Comparison of ENCODE assay signal across 11 cellular contexts in the genomic region with DNA sequence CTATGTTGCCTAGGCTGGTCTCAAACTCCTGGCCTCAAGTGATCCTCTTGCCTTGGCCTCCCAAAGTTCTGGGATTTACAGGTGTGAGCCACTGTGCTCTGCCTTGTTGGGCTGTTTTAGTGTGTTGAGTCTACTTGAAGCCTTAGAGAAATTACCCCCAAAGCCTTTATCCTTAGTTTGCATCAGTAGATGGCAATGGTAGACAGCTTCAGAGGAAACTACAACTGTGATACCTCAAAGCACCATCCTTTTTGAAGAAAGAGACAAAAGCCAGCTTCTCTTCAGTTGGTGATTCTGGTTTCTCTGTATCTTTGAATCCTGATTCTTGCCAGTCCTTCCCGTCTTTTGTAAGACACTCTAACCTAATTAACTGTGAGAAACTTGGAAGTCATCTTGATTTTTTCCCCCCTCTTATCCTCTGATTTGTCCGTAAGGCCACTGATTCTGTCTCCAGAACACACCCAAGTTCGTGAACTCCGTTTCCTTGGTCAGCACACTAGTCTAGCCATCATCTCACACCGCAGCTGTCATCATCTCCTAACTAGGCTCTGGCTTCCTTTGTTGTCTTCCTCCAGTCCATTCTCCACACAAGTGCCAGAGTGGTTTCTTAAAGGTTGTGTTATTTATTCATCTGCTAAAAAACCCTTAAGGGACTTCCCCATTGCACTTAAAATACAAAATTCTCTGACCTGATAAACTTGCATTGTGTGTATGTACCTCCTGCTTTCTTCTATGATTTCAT. TPM values are rescaled to one million over a fixed set of nuclear protein-coding genes. Genes with fewer than 3 reads are reported as not detected.
A peak's percentile ranks its signal among the peaks of the same experiment; 100 is the strongest.
DNase-seq lines count a peak whose midpoint lies in the region; FAIRE-seq and TF ChIP-seq lines count a peak whose summit lies in the region.
"Had no signal": no experiment of that assay in that cellular context is flagged by ENCODE, and none has a peak within 500 bp of the region (broad histone marks: within the 10 kb centered on the region; RNA-seq: fewer than 3 reads in every experiment).

No MANE protein-coding gene starts in this region.

- H3K9me1 ChIP-seq in endothelial cell of umbilical vein (replicated peaks; ENCODE audit: control insufficient read depth, extremely low read depth, insufficient read depth, low read length), result no peaks in the 10 kb centered on the region

- no peaks in the 10 kb centered on the region for H3K9me3 ChIP-seq in CD4-positive, alpha-beta memory T cell (ENCODE audit: control insufficient read depth in 1 of 2, low read length in 2 of 2)
- H3K9me3 ChIP-seq in PC-9 (ENCODE audit: insufficient read depth, low read depth), result no peaks in the 10 kb centered on the region
- no peaks in the 10 kb centered on the region for H3K9me3 ChIP-seq in endothelial cell of umbilical vein (replicated peaks; ENCODE audit: control insufficient read depth, insufficient read depth, low read length)

- peaks cover 44% of the 10 kb centered on the region for H3K4me1 ChIP-seq in CD4-positive, alpha-beta memory T cell (ENCODE audit: insufficient read depth, low read length)
- no peaks in the 10 kb centered on the region for H3K4me1 ChIP-seq in PC-9 (replicated peaks; ENCODE audit: insufficient read depth)
- H3K4me1 ChIP-seq in endothelial cell of umbilical vein (ENCODE audit: control insufficient read depth, extremely low read depth, insufficient read depth, low read length), result peaks cover 41% of the 10 kb centered on the region

- intact Hi-C loops in CD4-positive, alpha-beta memory T cell (cut with micrococcal nuclease), result no loop called here
- intact Hi-C loops in PC-9 (cut with micrococcal nuclease; ENCODE audit: unreplicated experiment), result no loop called here
- intact Hi-C loops in endothelial cell of umbilical vein (cut with micrococcal nuclease), result no loop called here

- no TSS peak for BruUV-seq in PC-9 (replicated peaks; lab: Mats Ljungman, UMichigan)
- no TSS peak for BruUV-seq in endothelial cell of umbilical vein (replicated peaks; lab: Mats Ljungman, UMichigan)

- dilution Hi-C loops in endothelial cell of umbilical vein (cut with MboI; ENCODE audit: extremely low pct_ligation_motif_present, low sequenced_read_pairs), result no loop called here

- peak overlapping the region in 6 of 7 donors; percentile 35 to 84 (median 58) for H3K27ac Mint-ChIP-seq in CD4-positive, alpha-beta memory T cell
- H3K27ac Mint-ChIP-seq in progenitor cell of endocrine pancreas, result peak overlapping the region; percentile 72
- H3K27ac Mint-ChIP-seq: IgD-negative memory B cell had no signal

- TF ChIP-seq CTCF in PC-9 (conservative IDR thresholded peaks at IDR 0.05), result no peak
- no peak for TF ChIP-seq CTCF in endothelial cell of umbilical vein (IDR thresholded peaks at IDR 0.05; ENCODE audit: extremely low read depth in 1 of 2, insufficient read depth in 1 of 2, low read depth in 1 of 2, low read length in 2 of 2)
- TF ChIP-seq CTCF in progenitor cell of endocrine pancreas (IDR thresholded peaks at IDR 0.05; ENCODE audit: unreplicated experiment), result no peak

- H3K4me1 Mint-ChIP-seq in CD4-positive, alpha-beta memory T cell, result peaks cover 33 to 65% (median 45%) of the 10 kb centered on the region in 4 donors
- H3K4me1 Mint-ChIP-seq in progenitor cell of endocrine pancreas (ENCODE audit: low read depth), result no peaks in the 10 kb centered on the region

- H3K4me3 Mint-ChIP-seq in CD4-positive, alpha-beta memory T cell, result peak overlapping the region in 3 of 8 donors; percentile 61 to 78 (median 66)
- H3K4me3 Mint-ChIP-seq in progenitor cell of endocrine pancreas (ENCODE audit: low read depth), result no peak overlapping the region
- H3K4me3 Mint-ChIP-seq: IgD-negative memory B cell had no signal

- no peaks in the 10 kb centered on the region for H3K27me3 Mint-ChIP-seq in CD4-positive, alpha-beta memory T cell
- no peaks in the 10 kb centered on the region for H3K27me3 Mint-ChIP-seq in progenitor cell of endocrine pancreas
- H3K27me3 Mint-ChIP-seq: IgD-negative memory B cell had no signal

- POLR2A ChIA-PET in CD4-positive, alpha-beta memory T cell (lab: Charles Lee; ENCODE audit: partially characterized antibody), result interaction anchor here (1.0 kb wide), 1 partner anchor 21 kb away, joined by 3 read pairs; a partner anchor contains a TSS
- POLR2A ChIA-PET in PC-9 (lab: Charles Lee; ENCODE audit: unreplicated experiment), result no interaction called here
- POLR2A ChIA-PET in endothelial cell of umbilical vein (lab: Charles Lee), result no interaction called here

- DNase-seq in CD4-positive, alpha-beta memory T cell, result no peak
- DNase-seq in PC-9, result no peak
- peak; percentile 43 for DNase-seq in endothelial cell of umbilical vein (ENCODE audit: low read depth, low spot score)
- no peak for DNase-seq in progenitor cell of endocrine pancreas (ENCODE audit: low spot score, unreplicated experiment)
- no peak for DNase-seq in HT-29 (ENCODE audit: low spot score)
- no peak for DNase-seq in substantia nigra (lab: John Stamatoyannopoulos, UW)
- no peak for DNase-seq in NCI-H1930 (lab: John Stamatoyannopoulos, UW)
- no peak for DNase-seq in kidney tubule cell (ENCODE audit: low spot score)
- DNase-seq: amniotic stem cell, RPMI8226 had no signal

- peaks cover 78% of the 10 kb centered on the region for H3K79me2 ChIP-seq in PC-9 (ENCODE audit: low read depth)
- H3K79me2 ChIP-seq in endothelial cell of umbilical vein (ENCODE audit: control insufficient read depth, insufficient read depth, low read length), result peaks cover 89% of the 10 kb centered on the region

- no peak for TF ChIP-seq POLR2A in endothelial cell of umbilical vein (IDR thresholded peaks at IDR 0.05; ENCODE audit: low read depth, low read length)

- peaks cover 44% of the 10 kb centered on the region for H3K36me3 ChIP-seq in CD4-positive, alpha-beta memory T cell (ENCODE audit: insufficient read depth, low read length)
- peaks cover 53% of the 10 kb centered on the region for H3K36me3 ChIP-seq in PC-9 (ENCODE audit: low read depth)
- peaks cover 4 to 17% of the 10 kb centered on the region in 2 experiments for H3K36me3 ChIP-seq in endothelial cell of umbilical vein (ENCODE audit: control insufficient read depth in 2 of 2, extremely low read depth in 1 of 2, insufficient read depth in 2 of 2, low read length in 2 of 2)

- H3K36me3 Mint-ChIP-seq in CD4-positive, alpha-beta memory T cell, result peaks cover 42 to 74% of the 10 kb centered on the region in 2 donors
- peaks cover 36% of the 10 kb centered on the region for H3K36me3 Mint-ChIP-seq in progenitor cell of endocrine pancreas (ENCODE audit: insufficient read depth)

- H3K27me3 ChIP-seq in CD4-positive, alpha-beta memory T cell (ENCODE audit: insufficient read depth, low read length), result no peaks in the 10 kb centered on the region
- H3K27me3 ChIP-seq in PC-9 (ENCODE audit: insufficient read depth, low read depth), result no peaks in the 10 kb centered on the region
- H3K27me3 ChIP-seq in endothelial cell of umbilical vein (ENCODE audit: control insufficient read depth in 2 of 2, insufficient read depth in 2 of 2, low read length in 2 of 2), result no peaks in the 10 kb centered on the region

- no peak overlapping the region for H3K4me3 ChIP-seq in CD4-positive, alpha-beta memory T cell (ENCODE audit: low read length in 2 of 2)
- no peak overlapping the region for H3K4me3 ChIP-seq in PC-9
- no peak overlapping the region for H3K4me3 ChIP-seq in endothelial cell of umbilical vein (replicated peaks in 1 of 3; ENCODE audit: insufficient read depth in 1 of 3, low read depth in 1 of 3, low read length in 3 of 3)

- H3K27ac ChIP-seq in CD4-positive, alpha-beta memory T cell (ENCODE audit: low read depth, low read length), result no peak overlapping the region
- peak overlapping the region; percentile 16; the same call in 1 of the 2 replicates for H3K27ac ChIP-seq in PC-9
- H3K27ac ChIP-seq in endothelial cell of umbilical vein (ENCODE audit: insufficient read depth, low read depth, low read length), result peak overlapping the region; percentile 30
- no peak overlapping the region for H3K27ac ChIP-seq in substantia nigra (ENCODE audit: low read depth, low read length, poor library complexity, severe bottlenecking)

- H3F3A ChIP-seq in PC-9 (ENCODE audit: insufficient read depth, low read depth), result peaks cover 19% of the 10 kb centered on the region; the same call in 1 of the 2 replicates

- CTCF ChIA-PET in CD4-positive, alpha-beta memory T cell (lab: Charles Lee; ENCODE audit: partially characterized antibody), result interaction anchor here (1.6 kb wide), 1 partner anchor 130 kb away, joined by 6 read pairs; no protein-coding TSS in a partner anchor
- CTCF ChIA-PET in PC-9 (lab: Charles Lee), result no interaction called here
- CTCF ChIA-PET in endothelial cell of umbilical vein (lab: Charles Lee), result interaction anchor here (1.1 to 1.5 kb wide), 3 partner anchors 11 to 202 kb away, joined by 3 to 5 read pairs (median 3); a partner anchor contains a TSS

- H3K9me3 Mint-ChIP-seq in CD4-positive, alpha-beta memory T cell, result no peaks in the 10 kb centered on the region
- H3K9me3 Mint-ChIP-seq in progenitor cell of endocrine pancreas (ENCODE audit: low read depth), result peaks cover 3% of the 10 kb centered on the region
- H3K9me3 Mint-ChIP-seq: IgD-negative memory B cell had no signal

- no peak overlapping the region for H2AFZ ChIP-seq in PC-9
- H2AFZ ChIP-seq in endothelial cell of umbilical vein (ENCODE audit: low read depth, low read length), result no peak overlapping the region

- FAIRE-seq in endothelial cell of umbilical vein (lab: Jason Lieb, UNC), result no peak

- H3K9ac ChIP-seq in endothelial cell of umbilical vein (replicated peaks; ENCODE audit: extremely low read depth, insufficient read depth, low read length), result no peak overlapping the region

- H4K20me1 ChIP-seq in PC-9 (ENCODE audit: insufficient read depth) (peaks cover 59% of the 10 kb centered on the region), endothelial cell of umbilical vein (replicated peaks; ENCODE audit: control insufficient read depth, extremely low read depth, insufficient read depth, low read length) (no peaks in the 10 kb centered on the region)

- no peak overlapping the region for H3K4me2 ChIP-seq in PC-9
- H3K4me2 ChIP-seq in endothelial cell of umbilical vein (ENCODE audit: insufficient read depth, low read length), result no peak overlapping the region

- H3K9me2 ChIP-seq in PC-9 (ENCODE audit: insufficient read depth), result no peaks in the 10 kb centered on the region

RNA-seq across cellular contexts. Expression of a gene that starts 20.2 kb away (rescaled TPM):
- total RNA-seq in CD4-positive, alpha-beta memory T cell, result 10 to 100 TPM; 90.4 to 91.0 TPM
- 1 to 10 TPM; 1.8 to 5.5 TPM for polyA plus RNA-seq in CD4-positive, alpha-beta memory T cell
- total RNA-seq in PC-9 (2021) (127 and 154 TPM in 2 replicates), endothelial cell of umbilical vein (230 and 239 TPM in 2 replicates), progenitor cell of endocrine pancreas (167 and 175 TPM in 2 replicates)
- 94.4 and 102 TPM in 2 replicates for polyA plus RNA-seq in endothelial cell of umbilical vein
- polyA plus RNA-seq in endothelial cell of umbilical vein (2011; cell fraction: cytosol; rRNA removed), result 72.8 and 79.1 TPM in 2 replicates
- polyA plus RNA-seq in endothelial cell of umbilical vein (2011; cell fraction: nucleus; rRNA removed), result 242 and 247 TPM in 2 replicates
- polyA plus RNA-seq in endothelial cell of umbilical vein (2012), result 170 and 217 TPM in 2 replicates
- 219 and 227 TPM in 2 replicates for polyA minus RNA-seq in endothelial cell of umbilical vein
- polyA minus RNA-seq in endothelial cell of umbilical vein (2011; cell fraction: cytosol; rRNA and poly(A)+ RNA removed), result 74.0 TPM
- 144 and 187 TPM in 2 replicates for polyA minus RNA-seq in endothelial cell of umbilical vein (2011; cell fraction: nucleus; rRNA and poly(A)+ RNA removed)
- total RNA-seq in HT-29 (2014; rRNA removed; shearing (Covaris generic)), result 113 and 123 TPM in 2 replicates

Comparison
In these comparisons a context has a peak if more than half of its experiments do, and no peak if none do; other contexts are left out.
1. H3K27ac ChIP-seq: peak in PC-9 (single experiment) and endothelial cell of umbilical vein (single experiment); none in CD4-positive, alpha-beta memory T cell (single experiment) and substantia nigra (single experiment).